20 cellular contexts compared by ENCODE assay signal in genomic region chr10:22338260-22338894, GRCh38. TPM values are rescaled to one million over a fixed set of nuclear protein-coding genes. Genes with fewer than 3 reads are reported as not detected.
A peak's percentile ranks its signal among the peaks of the same experiment; 100 is the strongest.
DNase-seq lines count a peak whose midpoint lies in the region; ATAC-seq lines count a peak whose summit lies in the region.
"Had no signal": no experiment of that assay in that cellular context is flagged by ENCODE, and none has a peak within 500 bp of the region (broad histone marks: within the 10 kb centered on the region; RNA-seq: fewer than 3 reads in every experiment).

No MANE protein-coding gene starts in this region.

- H2BK120ac ChIP-seq in neuronal stem cell (ENCODE audit: low read depth, low read length) = no peak overlapping the region

- no peak overlapping the region for H3K4ac ChIP-seq in neuronal stem cell (ENCODE audit: low read length)

- H3K9me3 Mint-ChIP-seq in activated naive CD4-positive, alpha-beta T cell treated with anti-CD3 and anti-CD28 coated beads, Interleukin-2, amount 10 ng/mL, durations not matched to agents 7 days and 5 days = peaks cover 3% of the 10 kb centered on the region
- peaks cover 3 to 5% of the 10 kb centered on the region in 2 donors for H3K9me3 Mint-ChIP-seq in activated naive CD4-positive, alpha-beta T cell treated with anti-CD3 and anti-CD28 coated beads, Interleukin-2, amount 50 U/mL, for 72 hours

- in situ Hi-C loops in HAP-1 (cut with MboI; ENCODE audit: low sequenced_read_pairs) = no loop called here

- no peak overlapping the region for H2BK12ac ChIP-seq in neuronal stem cell (ENCODE audit: low read length)

- no CpG with 5 or more reads among the region's 9 CpGs for WGBS in neuronal stem cell (ENCODE audit: extremely low coverage in 2 of 2, insufficient read length in 2 of 2, insufficient replicate concordance in 1 of 2), 2 donors

- H3K4me2 ChIP-seq in neuronal stem cell (ENCODE audit: insufficient read depth, low read length, poor library complexity, severe bottlenecking) = no peak overlapping the region

- no peak overlapping the region for H3K27ac Mint-ChIP-seq in activated naive CD4-positive, alpha-beta T cell treated with anti-CD3 and anti-CD28 coated beads, Interleukin-2, amount 10 ng/mL, durations not matched to agents 7 days and 5 days
- no peak overlapping the region for H3K27ac Mint-ChIP-seq in activated naive CD4-positive, alpha-beta T cell treated with anti-CD3 and anti-CD28 coated beads, Interleukin-2, amount 50 U/mL, for 72 hours
- H3K27ac Mint-ChIP-seq: endodermal cell had no signal

- H3K36me3 ChIP-seq in HAP-1 (replicated peaks) (no peaks in the 10 kb centered on the region), SK-N-MC (ENCODE audit: insufficient read depth, low read length) (no peaks in the 10 kb centered on the region), neuronal stem cell (replicated peaks in 1 of 2; ENCODE audit: control insufficient read depth in 2 of 2, insufficient read depth in 2 of 2, low read length in 2 of 2) (no peaks in the 10 kb centered on the region)
- H3K36me3 ChIP-seq: thoracic aorta had no signal

- no peak for DNase-seq in activated naive CD4-positive, alpha-beta T cell treated with anti-CD3 and anti-CD28 coated beads, Interleukin-2, amount 10 ng/mL, durations not matched to agents 7 days and 5 days
- DNase-seq in activated naive CD4-positive, alpha-beta T cell treated with anti-CD3 and anti-CD28 coated beads, Interleukin-2, amount 50 U/mL, for 72 hours (ENCODE audit: low spot score in 2 of 2) = no peak
- DNase-seq in HAP-1 (ENCODE audit: low spot score in 2 of 2) (peak; percentile 59 to 92), SK-N-MC (ENCODE audit: low read depth, low spot score) (no peak), neuronal stem cell (ENCODE audit: low spot score) (peak; percentile 15), hypothalamus (lab: John Stamatoyannopoulos, UW) (no peak)
- DNase-seq in activated effector memory CD4-positive, alpha-beta T cell treated with Interleukin-2 at 50 U/mL for 16 hours = no peak
- DNase-seq: activated naive CD4-positive, alpha-beta T cell treated with Interleukin-2 at 50 U/mL for 16 hours; body of pancreas; endodermal cell; left colon; NCI-H1417; NCI-H524 treated with DMSO at 0.1 percent for 48 hours had no signal

- H2BK15ac ChIP-seq in neuronal stem cell (ENCODE audit: low read length) = no peak overlapping the region

- no peak overlapping the region for H3K4me3 ChIP-seq in HAP-1
- H3K4me3 ChIP-seq in SK-N-MC = peak overlapping the region; percentile 75
- no peak overlapping the region for H3K4me3 ChIP-seq in neuronal stem cell (ENCODE audit: low read length in 2 of 2)
- H3K4me3 ChIP-seq: body of pancreas, thoracic aorta had no signal

- H3K9ac ChIP-seq in SK-N-MC (ENCODE audit: insufficient read length) = no peak overlapping the region
- H3K9ac ChIP-seq in neuronal stem cell (ENCODE audit: low read depth, low read length, poor library complexity) = no peak overlapping the region

- H3K36me3 Mint-ChIP-seq in activated naive CD4-positive, alpha-beta T cell treated with anti-CD3 and anti-CD28 coated beads, Interleukin-2, amount 10 ng/mL, durations not matched to agents 7 days and 5 days = peaks cover 8% of the 10 kb centered on the region
- peaks cover 7 to 16% of the 10 kb centered on the region in 2 donors for H3K36me3 Mint-ChIP-seq in activated naive CD4-positive, alpha-beta T cell treated with anti-CD3 and anti-CD28 coated beads, Interleukin-2, amount 50 U/mL, for 72 hours

- H3K18ac ChIP-seq in neuronal stem cell (ENCODE audit: low read length) = no peak overlapping the region

- no peaks in the 10 kb centered on the region for H3K79me1 ChIP-seq in neuronal stem cell (ENCODE audit: low read depth, low read length)

- peak overlapping the region; percentile 18 for H3K4me3 Mint-ChIP-seq in activated naive CD4-positive, alpha-beta T cell treated with anti-CD3 and anti-CD28 coated beads, Interleukin-2, amount 10 ng/mL, durations not matched to agents 7 days and 5 days
- H3K4me3 Mint-ChIP-seq: endodermal cell had no signal

- no peak overlapping the region for H4K8ac ChIP-seq in neuronal stem cell (ENCODE audit: low read depth, low read length)

- CTCF ChIA-PET in activated naive CD4-positive, alpha-beta T cell treated with anti-CD3 and anti-CD28 coated beads, Interleukin-2, amount 10 ng/mL, durations not matched to agents 7 days and 5 days (lab: Charles Lee) = interaction anchor here (1.0 to 1.7 kb wide), 3 partner anchors 650 to 864 kb away, joined by 3 to 4 read pairs (median 3); no protein-coding TSS in a partner anchor

- H3K4me1 Mint-ChIP-seq in activated naive CD4-positive, alpha-beta T cell treated with anti-CD3 and anti-CD28 coated beads, Interleukin-2, amount 10 ng/mL, durations not matched to agents 7 days and 5 days = peaks cover 57% of the 10 kb centered on the region

- no peak overlapping the region for H3K27ac ChIP-seq in SK-N-MC
- no peak overlapping the region for H3K27ac ChIP-seq in neuronal stem cell (replicated peaks; ENCODE audit: low read length)
- H3K27ac ChIP-seq: body of pancreas, thoracic aorta had no signal

- H2AFZ ChIP-seq in neuronal stem cell (ENCODE audit: low read length) = no peak overlapping the region

- no peak overlapping the region for H4K91ac ChIP-seq in neuronal stem cell (ENCODE audit: low read depth, low read length, poor library complexity)

- H2AK5ac ChIP-seq in neuronal stem cell (ENCODE audit: low read depth, low read length) = no peak overlapping the region

- H3K9me3 ChIP-seq in HAP-1 = no peaks in the 10 kb centered on the region
- H3K9me3 ChIP-seq in SK-N-MC (ENCODE audit: low read depth, low read length) = no peaks in the 10 kb centered on the region
- H3K9me3 ChIP-seq in neuronal stem cell (replicated peaks in 1 of 2; ENCODE audit: control insufficient read depth in 2 of 2, insufficient read depth in 1 of 2, low read depth in 1 of 2, low read length in 2 of 2) = peaks cover 12% of the 10 kb centered on the region in 2 donors
- H3K9me3 ChIP-seq: body of pancreas, thoracic aorta had no signal

- no peak overlapping the region for H2BK5ac ChIP-seq in neuronal stem cell (ENCODE audit: low read length)

- H3K4me1 ChIP-seq in HAP-1 (peaks cover 41% of the 10 kb centered on the region), neuronal stem cell (ENCODE audit: control insufficient read depth in 2 of 2, insufficient read depth in 1 of 2, low read depth in 1 of 2, low read length in 2 of 2) (peaks cover 8 to 9% of the 10 kb centered on the region in 2 donors)

- H3K23ac ChIP-seq in neuronal stem cell (ENCODE audit: low read depth, low read length, poor library complexity) = no peak overlapping the region

- ATAC-seq in activated naive CD4-positive, alpha-beta T cell treated with anti-CD3 and anti-CD28 coated beads, Interleukin-2, amount 50 U/mL, for 72 hours = no peak
- ATAC-seq: activated CD4-positive, CD25-positive, alpha-beta regulatory T cell treated with anti-CD3 and anti-CD28 coated beads, Interleukin-2, amount 50 U/mL, for 24 hours; body of pancreas; left colon had no signal

- H3K27me3 ChIP-seq in HAP-1 (ENCODE audit: low read depth) = peaks cover 33% of the 10 kb centered on the region
- H3K27me3 ChIP-seq in neuronal stem cell (ENCODE audit: control insufficient read depth in 3 of 3, insufficient read depth in 3 of 3, low read depth in 1 of 3, low read length in 3 of 3) = peaks cover 25 to 67% (median 62%) of the 10 kb centered on the region in 3 experiments

- no peak overlapping the region for H3K14ac ChIP-seq in neuronal stem cell (ENCODE audit: low read length)

- H3K27me3 Mint-ChIP-seq in activated naive CD4-positive, alpha-beta T cell treated with anti-CD3 and anti-CD28 coated beads, Interleukin-2, amount 10 ng/mL, durations not matched to agents 7 days and 5 days = peaks cover 86% of the 10 kb centered on the region

RNA-seq across cellular contexts. Expression of gene SPAG6, which starts 6.9 kb away (rescaled TPM):
- total RNA-seq in activated naive CD4-positive, alpha-beta T cell treated with anti-CD3 and anti-CD28 coated beads, Interleukin-2, amount 50 U/mL, for 72 hours = under 1 TPM in 1 of 2 donors, not detected in 1; 0.19 TPM
- polyA plus RNA-seq in neuronal stem cell (2013, experiment 1 of 2) = 1.3 TPM
- 1.4 TPM for polyA plus RNA-seq in neuronal stem cell (2013, experiment 2 of 2)
- total RNA-seq: glomerular endothelial cell, HT-29, left colon, LHCN-M2, OCI-LY7, omental fat pad, thoracic aorta had no signal

RNA-seq across cellular contexts. Expression of gene BMI1, which starts 17.5 kb away (rescaled TPM):
- 10 to 100 TPM; 42.9 to 48.7 TPM for total RNA-seq in activated naive CD4-positive, alpha-beta T cell treated with anti-CD3 and anti-CD28 coated beads, Interleukin-2, amount 50 U/mL, for 72 hours
- 17.2 TPM for polyA plus RNA-seq in neuronal stem cell (2013, experiment 1 of 2)
- polyA plus RNA-seq in neuronal stem cell (2013, experiment 2 of 2) = 18.6 TPM

RNA-seq across cellular contexts. Expression of gene COMMD3, which starts 22.2 kb away (rescaled TPM):
- total RNA-seq in activated naive CD4-positive, alpha-beta T cell treated with anti-CD3 and anti-CD28 coated beads, Interleukin-2, amount 50 U/mL, for 72 hours = 10 to 100 TPM; 57.3 to 91.3 TPM
- 26.6 TPM for polyA plus RNA-seq in neuronal stem cell (2013, experiment 1 of 2)
- polyA plus RNA-seq in neuronal stem cell (2013, experiment 2 of 2) = 25.4 TPM

Comparison
In these comparisons a context has a peak if more than half of its experiments do, and no peak if none do; other contexts are left out.
1. DNase-seq: peak in HAP-1 (2 of 2) and neuronal stem cell (single experiment); none in activated naive CD4-positive, alpha-beta T cell treated with anti-CD3 and anti-CD28 coated beads, Interleukin-2, amount 10 ng/mL, durations not matched to agents 7 days and 5 days (single experiment), activated naive CD4-positive, alpha-beta T cell treated with anti-CD3 and anti-CD28 coated beads, Interleukin-2, amount 50 U/mL, for 72 hours (0 of 2), SK-N-MC (single experiment), activated effector memory CD4-positive, alpha-beta T cell treated with Interleukin-2 at 50 U/mL for 16 hours (single experiment) and hypothalamus (0 of 51).